In the genomic region with DNA sequence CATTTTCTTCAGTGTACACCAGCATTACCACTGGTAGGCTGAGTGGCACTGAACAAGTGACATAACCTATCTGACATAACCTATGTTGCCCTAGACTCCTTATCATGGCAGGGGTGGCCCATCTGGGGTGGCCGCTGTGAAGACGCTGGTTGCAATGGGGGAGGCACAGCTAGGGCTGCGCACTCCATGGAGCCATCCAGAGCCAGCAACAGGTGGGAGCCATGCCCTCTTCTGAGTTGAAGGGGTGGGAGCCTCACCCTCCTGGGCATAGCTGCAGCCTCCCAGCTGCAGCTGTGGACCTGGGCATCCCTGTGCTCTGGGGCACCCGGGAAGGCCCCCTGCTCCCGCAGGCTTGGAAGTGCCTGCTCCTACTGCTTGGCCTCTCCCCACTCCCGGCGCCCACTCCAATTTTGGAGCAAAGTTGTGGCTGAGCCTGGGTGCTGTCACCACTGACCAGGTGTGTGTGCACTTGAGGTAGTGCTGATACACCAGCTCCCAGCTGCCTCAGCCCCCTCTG, we compare ENCODE assay signal across 19 cellular contexts. TPM values are rescaled to one million over a fixed set of nuclear protein-coding genes. Genes with fewer than 3 reads are reported as not detected.
A peak's percentile ranks its signal among the peaks of the same experiment; 100 is the strongest.
DNase-seq lines count a peak whose midpoint lies in the region; ATAC-seq and TF ChIP-seq lines count a peak whose summit lies in the region.
"Had no signal": no experiment of that assay in that cellular context is flagged by ENCODE, and none has a peak within 500 bp of the region (broad histone marks: within the 10 kb centered on the region; RNA-seq: fewer than 3 reads in every experiment).

No MANE protein-coding gene starts in this region.

- no peak overlapping the region for H3K27ac Mint-ChIP-seq in stimulated activated naive CD8-positive, alpha-beta T cell treated with anti-CD3 and anti-CD28 coated beads, Interleukin-15, amount 100 ng/mL, for 72 hours
- H3K27ac Mint-ChIP-seq in mesothelial cell of epicardium = peak overlapping the region; percentile 1
- H3K27ac Mint-ChIP-seq in stimulated activated effector memory CD8-positive, alpha-beta T cell treated with anti-CD3 and anti-CD28 coated beads, Interleukin-12 subunit alpha, Interleukin-12 subunit beta, amount 100 ng/mL, for 72 hours = no peak overlapping the region
- no peak overlapping the region for H3K27ac Mint-ChIP-seq in T-helper 2 cell treated with Interferon-gamma antibody and Interleukin-4, amounts not matched to agents 5 μg/mL and 100 μg/mL, for 36 hours
- H3K27ac Mint-ChIP-seq: B cell; CD4-positive, alpha-beta T cell; CD8-positive, alpha-beta T cell had no signal

- peaks cover 5% of the 10 kb centered on the region for H3K36me3 Mint-ChIP-seq in mesothelial cell of epicardium
- no peaks in the 10 kb centered on the region for H3K36me3 Mint-ChIP-seq in stimulated activated effector memory CD8-positive, alpha-beta T cell treated with anti-CD3 and anti-CD28 coated beads, Interleukin-12 subunit alpha, Interleukin-12 subunit beta, amount 100 ng/mL, for 72 hours
- peaks cover 2% of the 10 kb centered on the region for H3K36me3 Mint-ChIP-seq in T-helper 2 cell treated with Interferon-gamma antibody and Interleukin-4, amounts not matched to agents 5 μg/mL and 100 μg/mL, for 36 hours (ENCODE audit: low read depth)
- H3K36me3 Mint-ChIP-seq: CD8-positive, alpha-beta T cell had no signal

- peaks cover 0 to 23% (median 6%) of the 10 kb centered on the region in 4 donors for H3K4me1 ChIP-seq in Peyer's patch
- H3K4me1 ChIP-seq: A549 had no signal

- no peaks in the 10 kb centered on the region for H3K27me3 ChIP-seq in Peyer's patch
- H3K27me3 ChIP-seq: BLaER1 treated with 17β-estradiol and CSF1 and Interleukin-3, amounts not matched to agents 10 nM and 100 nM had no signal

- no peak for TF ChIP-seq POLR2A in Peyer's patch (IDR thresholded peaks at IDR 0.05)

- H3K36me3 ChIP-seq in Peyer's patch = no peaks in the 10 kb centered on the region
- H3K36me3 ChIP-seq: BLaER1 treated with 17β-estradiol and CSF1 and Interleukin-3, amounts not matched to agents 10 nM and 100 nM had no signal

- ATAC-seq in stimulated activated naive CD8-positive, alpha-beta T cell treated with anti-CD3 and anti-CD28 coated beads, Interleukin-15, amount 100 ng/mL, for 72 hours = peak; percentile 35
- no peak for ATAC-seq in stimulated activated naive CD8-positive, alpha-beta T cell treated with anti-CD3 and anti-CD28 coated beads, Interleukin-15, Interleukin-2, amounts not matched to agents 100 U/mL and 50 U/mL, for 24 hours
- peak; percentile 37 for ATAC-seq in stimulated activated effector memory CD8-positive, alpha-beta T cell treated with anti-CD3 and anti-CD28 coated beads, Interleukin-12 subunit alpha, Interleukin-12 subunit beta, amount 100 ng/mL, for 72 hours
- ATAC-seq: A549; CD8-positive, alpha-beta T cell had no signal

- peaks cover 4 to 6% of the 10 kb centered on the region in 2 donors for H3K9me3 Mint-ChIP-seq in stimulated activated naive CD8-positive, alpha-beta T cell treated with anti-CD3 and anti-CD28 coated beads, Interleukin-15, amount 100 ng/mL, for 72 hours
- peaks cover 12% of the 10 kb centered on the region for H3K9me3 Mint-ChIP-seq in mesothelial cell of epicardium
- no peaks in the 10 kb centered on the region for H3K9me3 Mint-ChIP-seq in stimulated activated effector memory CD8-positive, alpha-beta T cell treated with anti-CD3 and anti-CD28 coated beads, Interleukin-12 subunit alpha, Interleukin-12 subunit beta, amount 100 ng/mL, for 72 hours
- peaks cover 20% of the 10 kb centered on the region for H3K9me3 Mint-ChIP-seq in T-helper 2 cell treated with Interferon-gamma antibody and Interleukin-4, amounts not matched to agents 5 μg/mL and 100 μg/mL, for 36 hours
- H3K9me3 Mint-ChIP-seq: CD4-positive, alpha-beta T cell; CD8-positive, alpha-beta T cell had no signal

- no peaks in the 10 kb centered on the region for H3K9me3 ChIP-seq in Peyer's patch
- H3K9me3 ChIP-seq: A549 had no signal

- H3K27ac ChIP-seq in Peyer's patch = no peak overlapping the region
- H3K27ac ChIP-seq: 22Rv1; A549; BLaER1 treated with 17β-estradiol and CSF1 and Interleukin-3, amounts not matched to agents 10 nM and 100 nM; C4-2B had no signal

- no peak for TF ChIP-seq CTCF in mesothelial cell of epicardium (IDR thresholded peaks at IDR 0.05; ENCODE audit: unreplicated experiment)
- TF ChIP-seq CTCF in Peyer's patch (IDR thresholded peaks at IDR 0.05) = no peak

- no peak overlapping the region for H3K4me3 ChIP-seq in Peyer's patch
- H3K4me3 ChIP-seq: A549; BLaER1 treated with 17β-estradiol and CSF1 and Interleukin-3, amounts not matched to agents 10 nM and 100 nM had no signal

- H3K27me3 Mint-ChIP-seq in stimulated activated naive CD8-positive, alpha-beta T cell treated with anti-CD3 and anti-CD28 coated beads, Interleukin-15, amount 100 ng/mL, for 72 hours = peaks cover 7% of the 10 kb centered on the region
- H3K27me3 Mint-ChIP-seq in mesothelial cell of epicardium (ENCODE audit: low read depth) = no peaks in the 10 kb centered on the region
- no peaks in the 10 kb centered on the region for H3K27me3 Mint-ChIP-seq in T-helper 2 cell treated with Interferon-gamma antibody and Interleukin-4, amounts not matched to agents 5 μg/mL and 100 μg/mL, for 36 hours (ENCODE audit: low read depth)
- H3K27me3 Mint-ChIP-seq: CD4-positive, alpha-beta T cell had no signal

- no peak for DNase-seq in stimulated activated naive CD8-positive, alpha-beta T cell treated with anti-CD3 and anti-CD28 coated beads, Interleukin-15, amount 100 ng/mL, for 72 hours
- DNase-seq in stimulated activated naive CD8-positive, alpha-beta T cell treated with anti-CD3 and anti-CD28 coated beads, Interleukin-15, Interleukin-2, amounts not matched to agents 100 U/mL and 50 U/mL, for 24 hours = no peak
- DNase-seq in mesothelial cell of epicardium (ENCODE audit: low spot score in 2 of 2, unreplicated experiment in 2 of 2) (peak in 1 of 2 experiments; percentile 37), Peyer's patch (no peak), NCI-H187 (lab: John Stamatoyannopoulos, UW) (no peak)
- DNase-seq in stimulated activated effector memory CD8-positive, alpha-beta T cell treated with anti-CD3 and anti-CD28 coated beads, Interleukin-12 subunit alpha, Interleukin-12 subunit beta, amount 100 ng/mL, for 72 hours (ENCODE audit: low spot score in 2 of 2) = no peak
- no peak for DNase-seq in T-helper 2 cell treated with Interferon-gamma antibody and Interleukin-4, amounts not matched to agents 5 μg/mL and 100 μg/mL, for 36 hours (ENCODE audit: low spot score)
- DNase-seq: AML-193; Caco-2; Calu3; CD4-positive, alpha-beta T cell; CD8-positive, alpha-beta T cell; DMS79 treated with DMSO at 0.1 percent for 48 hours; GF-D8 had no signal

- peaks cover 6% of the 10 kb centered on the region for H3K4me1 Mint-ChIP-seq in stimulated activated naive CD8-positive, alpha-beta T cell treated with anti-CD3 and anti-CD28 coated beads, Interleukin-15, amount 100 ng/mL, for 72 hours
- H3K4me1 Mint-ChIP-seq in mesothelial cell of epicardium = peaks cover 41% of the 10 kb centered on the region
- no peaks in the 10 kb centered on the region for H3K4me1 Mint-ChIP-seq in stimulated activated effector memory CD8-positive, alpha-beta T cell treated with anti-CD3 and anti-CD28 coated beads, Interleukin-12 subunit alpha, Interleukin-12 subunit beta, amount 100 ng/mL, for 72 hours
- H3K4me1 Mint-ChIP-seq in T-helper 2 cell treated with Interferon-gamma antibody and Interleukin-4, amounts not matched to agents 5 μg/mL and 100 μg/mL, for 36 hours (ENCODE audit: low read depth) = peaks cover 28% of the 10 kb centered on the region
- H3K4me1 Mint-ChIP-seq: B cell had no signal

- no peak overlapping the region for H3K4me3 Mint-ChIP-seq in stimulated activated naive CD8-positive, alpha-beta T cell treated with anti-CD3 and anti-CD28 coated beads, Interleukin-15, amount 100 ng/mL, for 72 hours
- H3K4me3 Mint-ChIP-seq in mesothelial cell of epicardium = no peak overlapping the region
- no peak overlapping the region for H3K4me3 Mint-ChIP-seq in stimulated activated effector memory CD8-positive, alpha-beta T cell treated with anti-CD3 and anti-CD28 coated beads, Interleukin-12 subunit alpha, Interleukin-12 subunit beta, amount 100 ng/mL, for 72 hours
- H3K4me3 Mint-ChIP-seq in T-helper 2 cell treated with Interferon-gamma antibody and Interleukin-4, amounts not matched to agents 5 μg/mL and 100 μg/mL, for 36 hours = no peak overlapping the region
- H3K4me3 Mint-ChIP-seq: B cell; CD4-positive, alpha-beta T cell; CD8-positive, alpha-beta T cell had no signal

RNA-seq across cellular contexts. Expression of a gene that starts 52.4 kb away (rescaled TPM):
- 55.2 to 59.1 TPM (median 55.8 TPM) in 3 replicates for total RNA-seq in mesothelial cell of epicardium
- 10 to 100 TPM; 25.7 to 43.0 (median 29.6) TPM for total RNA-seq in Peyer's patch
